Comparison of ENCODE assay signal across 1 cellular context in genomic region chr6:142953373-142954273, GRCh38.
TF ChIP-seq lines count a peak whose summit lies in the region.

No MANE protein-coding gene starts in this region.

TF ChIP-seq in HepG2, 621 proteins besides CTCF, POLR2A, EP300 and RAD21:
- no peak for TF ChIP-seq NFE2L2 (IDR thresholded peaks at IDR 0.05; ENCODE audit: low read length)
- TF ChIP-seq ZFP1 (CRISPR knock-in tag; IDR thresholded peaks at IDR 0.05): no peak
- TF ChIP-seq, protein P1, sequence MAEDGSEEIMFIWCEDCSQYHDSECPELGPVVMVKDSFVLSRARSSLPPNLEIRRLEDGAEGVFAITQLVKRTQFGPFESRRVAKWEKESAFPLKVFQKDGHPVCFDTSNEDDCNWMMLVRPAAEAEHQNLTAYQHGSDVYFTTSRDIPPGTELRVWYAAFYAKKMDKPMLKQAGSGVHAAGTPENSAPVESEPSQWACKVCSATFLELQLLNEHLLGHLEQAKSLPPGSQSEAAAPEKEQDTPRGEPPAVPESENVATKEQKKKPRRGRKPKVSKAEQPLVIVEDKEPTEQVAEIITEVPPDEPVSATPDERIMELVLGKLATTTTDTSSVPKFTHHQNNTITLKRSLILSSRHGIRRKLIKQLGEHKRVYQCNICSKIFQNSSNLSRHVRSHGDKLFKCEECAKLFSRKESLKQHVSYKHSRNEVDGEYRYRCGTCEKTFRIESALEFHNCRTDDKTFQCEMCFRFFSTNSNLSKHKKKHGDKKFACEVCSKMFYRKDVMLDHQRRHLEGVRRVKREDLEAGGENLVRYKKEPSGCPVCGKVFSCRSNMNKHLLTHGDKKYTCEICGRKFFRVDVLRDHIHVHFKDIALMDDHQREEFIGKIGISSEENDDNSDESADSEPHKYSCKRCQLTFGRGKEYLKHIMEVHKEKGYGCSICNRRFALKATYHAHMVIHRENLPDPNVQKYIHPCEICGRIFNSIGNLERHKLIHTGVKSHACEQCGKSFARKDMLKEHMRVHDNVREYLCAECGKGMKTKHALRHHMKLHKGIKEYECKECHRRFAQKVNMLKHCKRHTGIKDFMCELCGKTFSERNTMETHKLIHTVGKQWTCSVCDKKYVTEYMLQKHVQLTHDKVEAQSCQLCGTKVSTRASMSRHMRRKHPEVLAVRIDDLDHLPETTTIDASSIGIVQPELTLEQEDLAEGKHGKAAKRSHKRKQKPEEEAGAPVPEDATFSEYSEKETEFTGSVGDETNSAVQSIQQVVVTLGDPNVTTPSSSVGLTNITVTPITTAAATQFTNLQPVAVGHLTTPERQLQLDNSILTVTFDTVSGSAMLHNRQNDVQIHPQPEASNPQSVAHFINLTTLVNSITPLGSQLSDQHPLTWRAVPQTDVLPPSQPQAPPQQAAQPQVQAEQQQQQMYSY (CRISPR knock-in tag; IDR thresholded peaks at IDR 0.05): no peak
- TF ChIP-seq, protein P2, sequence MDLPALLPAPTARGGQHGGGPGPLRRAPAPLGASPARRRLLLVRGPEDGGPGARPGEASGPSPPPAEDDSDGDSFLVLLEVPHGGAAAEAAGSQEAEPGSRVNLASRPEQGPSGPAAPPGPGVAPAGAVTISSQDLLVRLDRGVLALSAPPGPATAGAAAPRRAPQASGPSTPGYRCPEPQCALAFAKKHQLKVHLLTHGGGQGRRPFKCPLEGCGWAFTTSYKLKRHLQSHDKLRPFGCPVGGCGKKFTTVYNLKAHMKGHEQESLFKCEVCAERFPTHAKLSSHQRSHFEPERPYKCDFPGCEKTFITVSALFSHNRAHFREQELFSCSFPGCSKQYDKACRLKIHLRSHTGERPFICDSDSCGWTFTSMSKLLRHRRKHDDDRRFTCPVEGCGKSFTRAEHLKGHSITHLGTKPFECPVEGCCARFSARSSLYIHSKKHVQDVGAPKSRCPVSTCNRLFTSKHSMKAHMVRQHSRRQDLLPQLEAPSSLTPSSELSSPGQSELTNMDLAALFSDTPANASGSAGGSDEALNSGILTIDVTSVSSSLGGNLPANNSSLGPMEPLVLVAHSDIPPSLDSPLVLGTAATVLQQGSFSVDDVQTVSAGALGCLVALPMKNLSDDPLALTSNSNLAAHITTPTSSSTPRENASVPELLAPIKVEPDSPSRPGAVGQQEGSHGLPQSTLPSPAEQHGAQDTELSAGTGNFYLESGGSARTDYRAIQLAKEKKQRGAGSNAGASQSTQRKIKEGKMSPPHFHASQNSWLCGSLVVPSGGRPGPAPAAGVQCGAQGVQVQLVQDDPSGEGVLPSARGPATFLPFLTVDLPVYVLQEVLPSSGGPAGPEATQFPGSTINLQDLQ (CRISPR knock-in tag; IDR thresholded peaks at IDR 0.05): no peak
- no peak for TF ChIP-seq REPIN1 (CRISPR knock-in tag; IDR thresholded peaks at IDR 0.05; ENCODE audit: borderline replicate concordance, low read depth)
- no peak for TF ChIP-seq ZNF382 (CRISPR knock-in tag; IDR thresholded peaks at IDR 0.05; ENCODE audit: borderline replicate concordance)
- TF ChIP-seq TCF12 (IDR thresholded peaks at IDR 0.05): no peak
- no peak for TF ChIP-seq TCF12 (CRISPR knock-in tag; IDR thresholded peaks at IDR 0.05)
- no peak for TF ChIP-seq HOXA5 (CRISPR knock-in tag; IDR thresholded peaks at IDR 0.05)
- TF ChIP-seq, protein P3, sequence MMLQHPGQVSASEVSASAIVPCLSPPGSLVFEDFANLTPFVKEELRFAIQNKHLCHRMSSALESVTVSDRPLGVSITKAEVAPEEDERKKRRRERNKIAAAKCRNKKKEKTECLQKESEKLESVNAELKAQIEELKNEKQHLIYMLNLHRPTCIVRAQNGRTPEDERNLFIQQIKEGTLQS (CRISPR knock-in tag; IDR thresholded peaks at IDR 0.05): no peak
- no peak for TF ChIP-seq ZNF572 (CRISPR knock-in tag; IDR thresholded peaks at IDR 0.05)
- no peak for TF ChIP-seq ZKSCAN1 (IDR thresholded peaks at IDR 0.05; ENCODE audit: low read length)
- TF ChIP-seq GMEB1 (CRISPR knock-in tag; IDR thresholded peaks at IDR 0.05; ENCODE audit: borderline replicate concordance): no peak
- TF ChIP-seq ETV5 (CRISPR knock-in tag; IDR thresholded peaks at IDR 0.05; ENCODE audit: borderline replicate concordance): no peak
- no peak for TF ChIP-seq ZNF138 (CRISPR knock-in tag; IDR thresholded peaks at IDR 0.05; ENCODE audit: low read depth)
- TF ChIP-seq BRCA1 (CRISPR knock-in tag; IDR thresholded peaks at IDR 0.05): no peak
TF ChIP-seq in HepG2: peak in this region for 0.
